ENCODE assay signal across 2 cellular contexts in the genomic region with DNA sequence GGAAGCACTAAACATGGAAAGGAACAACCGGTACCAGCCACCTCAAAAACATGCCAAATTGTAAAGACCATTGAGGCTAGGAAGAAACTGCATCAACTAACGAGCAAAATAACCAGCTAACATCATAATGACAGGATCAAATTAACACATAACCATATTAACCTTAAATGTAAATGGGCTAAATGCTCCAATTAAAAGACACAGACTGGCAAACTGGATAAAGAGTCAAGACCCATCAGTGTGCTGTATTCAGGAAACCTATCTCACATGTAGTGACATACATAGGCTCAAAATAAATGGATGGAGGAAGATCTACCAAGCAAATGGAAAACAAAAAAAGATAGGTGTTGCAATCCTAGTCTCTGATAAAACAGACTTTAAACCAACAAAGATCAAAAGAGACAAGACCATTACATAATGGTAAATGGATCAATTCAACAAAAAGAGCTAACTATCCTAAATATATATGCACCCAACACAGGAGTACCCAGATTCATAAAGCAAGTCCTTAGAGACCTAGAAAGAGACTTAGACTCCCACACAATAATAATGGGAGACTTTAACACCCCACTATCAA. TPM values are rescaled to one million over a fixed set of nuclear protein-coding genes. Genes with fewer than 3 reads are reported as not detected.
"Had no signal": no experiment of that assay in that cellular context is flagged by ENCODE, and none has a peak within 500 bp of the region (broad histone marks: within the 10 kb centered on the region; RNA-seq: fewer than 3 reads in every experiment).

No MANE protein-coding gene starts in this region.

RNA-seq across cellular contexts. Expression of gene TMC2, which starts 33.5 kb away (rescaled TPM):
- total RNA-seq: G401, GM12878 had no signal
